1 cellular context compared by ENCODE assay signal in genomic region chr10:61172182-61172926, GRCh38.
TF ChIP-seq lines count a peak whose summit lies in the region.

No MANE protein-coding gene starts in this region.

TF ChIP-seq in GM23338, 12 proteins besides CTCF, POLR2A, EP300 and RAD21 (continued from another document):
- TF ChIP-seq, protein P1, sequence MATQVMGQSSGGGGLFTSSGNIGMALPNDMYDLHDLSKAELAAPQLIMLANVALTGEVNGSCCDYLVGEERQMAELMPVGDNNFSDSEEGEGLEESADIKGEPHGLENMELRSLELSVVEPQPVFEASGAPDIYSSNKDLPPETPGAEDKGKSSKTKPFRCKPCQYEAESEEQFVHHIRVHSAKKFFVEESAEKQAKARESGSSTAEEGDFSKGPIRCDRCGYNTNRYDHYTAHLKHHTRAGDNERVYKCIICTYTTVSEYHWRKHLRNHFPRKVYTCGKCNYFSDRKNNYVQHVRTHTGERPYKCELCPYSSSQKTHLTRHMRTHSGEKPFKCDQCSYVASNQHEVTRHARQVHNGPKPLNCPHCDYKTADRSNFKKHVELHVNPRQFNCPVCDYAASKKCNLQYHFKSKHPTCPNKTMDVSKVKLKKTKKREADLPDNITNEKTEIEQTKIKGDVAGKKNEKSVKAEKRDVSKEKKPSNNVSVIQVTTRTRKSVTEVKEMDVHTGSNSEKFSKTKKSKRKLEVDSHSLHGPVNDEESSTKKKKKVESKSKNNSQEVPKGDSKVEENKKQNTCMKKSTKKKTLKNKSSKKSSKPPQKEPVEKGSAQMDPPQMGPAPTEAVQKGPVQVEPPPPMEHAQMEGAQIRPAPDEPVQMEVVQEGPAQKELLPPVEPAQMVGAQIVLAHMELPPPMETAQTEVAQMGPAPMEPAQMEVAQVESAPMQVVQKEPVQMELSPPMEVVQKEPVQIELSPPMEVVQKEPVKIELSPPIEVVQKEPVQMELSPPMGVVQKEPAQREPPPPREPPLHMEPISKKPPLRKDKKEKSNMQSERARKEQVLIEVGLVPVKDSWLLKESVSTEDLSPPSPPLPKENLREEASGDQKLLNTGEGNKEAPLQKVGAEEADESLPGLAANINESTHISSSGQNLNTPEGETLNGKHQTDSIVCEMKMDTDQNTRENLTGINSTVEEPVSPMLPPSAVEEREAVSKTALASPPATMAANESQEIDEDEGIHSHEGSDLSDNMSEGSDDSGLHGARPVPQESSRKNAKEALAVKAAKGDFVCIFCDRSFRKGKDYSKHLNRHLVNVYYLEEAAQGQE (IDR thresholded peaks at IDR 0.05; ENCODE audit: unreplicated experiment) = no peak
- no peak for TF ChIP-seq EZH2 (IDR thresholded peaks at IDR 0.05; ENCODE audit: low read depth, unreplicated experiment)
- no peak for TF ChIP-seq STAT1 (IDR thresholded peaks at IDR 0.05; ENCODE audit: unreplicated experiment)
TF ChIP-seq in GM23338: peak in this region for 0.
